16 cellular contexts compared by ENCODE assay signal in the genomic region with DNA sequence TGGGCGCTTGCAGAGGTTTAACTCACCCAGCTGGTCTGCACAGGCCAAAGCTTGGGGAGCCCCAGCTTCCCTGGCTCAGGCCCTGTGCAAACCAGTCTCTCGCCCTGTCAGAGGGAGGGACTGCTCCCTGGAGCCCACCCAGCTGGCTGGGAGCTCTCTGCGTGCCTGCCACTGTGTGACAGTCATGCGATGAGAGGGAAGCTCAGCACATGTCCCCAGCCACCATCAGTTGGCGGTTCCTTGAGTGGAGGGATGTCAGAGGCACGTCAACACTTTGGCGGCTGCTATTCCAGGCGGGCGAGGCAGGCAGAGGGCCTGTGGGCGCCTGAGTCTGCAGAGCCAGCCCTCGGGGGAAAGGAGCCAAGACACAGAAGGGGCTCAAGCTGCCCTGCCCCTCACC.
"Had no signal": no experiment of that assay in that cellular context is flagged by ENCODE, and none has a peak within 500 bp of the region (broad histone marks: within the 10 kb centered on the region; RNA-seq: fewer than 3 reads in every experiment).

No MANE protein-coding gene starts in this region.

- H3K9me3 ChIP-seq: left lung, thyroid gland had no signal

- DNase-seq: activated naive CD4-positive, alpha-beta T cell treated with anti-CD3 and anti-CD28 coated beads for 36 hours; activated naive CD8-positive, alpha-beta T cell treated with anti-CD3 and anti-CD28 coated beads, Interleukin-2, amount 50 U/mL, for 24 hours; activated T-cell treated with anti-CD3 and anti-CD28 coated beads for 4 hours; aorta; effector memory CD4-positive, alpha-beta T cell; left lung; mesenchymal stem cell; nephron progenitor cell; stimulated activated CD4-positive, alpha-beta T cell treated with anti-CD3 and anti-CD28 coated beads, Interleukin-15, amount 100 ng/mL, for 24 hours; stimulated activated CD4-positive, alpha-beta T cell treated with anti-CD3 and anti-CD28 coated beads, Interleukin-4, amount 100 ng/mL, for 1 hour; stimulated activated naive B cell treated with anti-CD40 and anti-IgM and Interleukin-4, amounts not matched to agents 10 μg/mL and 1 μg/mL and 100 μg/mL, for 72 hours; T-cell; T-helper 9 cell; thyroid gland had no signal

- ATAC-seq: activated CD4-positive, CD25-positive, alpha-beta regulatory T cell treated with anti-CD3 and anti-CD28 coated beads, Interleukin-2, amount 50 U/mL, for 24 hours; activated naive CD8-positive, alpha-beta T cell treated with anti-CD3 and anti-CD28 coated beads, Interleukin-2, amount 50 U/mL, for 24 hours; left lung; stimulated activated naive B cell treated with anti-CD40 and anti-IgM and Interleukin-4, amounts not matched to agents 10 μg/mL and 1 μg/mL and 100 μg/mL, for 72 hours; T-cell had no signal

- H3K4me2 ChIP-seq: hepatocyte had no signal

- H2AFZ ChIP-seq: hepatocyte had no signal

- H3K79me2 ChIP-seq: hepatocyte had no signal

- H3K4me1 ChIP-seq: thyroid gland had no signal

- H3K27me3 ChIP-seq: left lung, thyroid gland had no signal

- H3K4me3 ChIP-seq: hepatocyte, left lung, thyroid gland had no signal

- H3K27ac ChIP-seq: hepatocyte, left lung, thyroid gland had no signal

- H3K36me3 ChIP-seq: left lung, thyroid gland had no signal
